8 cellular contexts compared by ENCODE assay signal in the genomic region with DNA sequence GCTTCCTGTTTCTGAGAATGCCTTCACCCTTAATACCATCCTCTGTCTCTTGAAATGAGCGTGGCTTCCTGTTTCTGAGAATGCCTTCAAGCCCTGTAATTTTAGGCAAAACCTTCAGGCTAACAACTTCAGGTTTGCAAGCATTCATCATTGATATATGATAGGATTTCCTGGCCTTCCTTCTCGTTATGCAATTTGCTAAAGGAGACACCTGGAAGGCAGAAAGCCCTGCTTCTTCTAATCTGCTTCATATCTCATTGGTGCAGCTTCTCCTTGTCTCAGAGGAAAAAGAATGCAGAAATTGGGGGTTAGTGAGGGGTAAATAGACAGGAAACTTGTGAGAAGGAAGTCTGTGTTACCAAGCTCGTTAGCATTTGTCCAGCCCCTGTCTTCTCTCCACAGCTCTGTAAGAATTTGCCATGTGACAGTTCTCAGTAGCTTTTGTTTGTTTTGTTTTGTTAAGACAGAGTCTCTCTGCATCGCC. TPM values are rescaled to one million over a fixed set of nuclear protein-coding genes. Genes with fewer than 3 reads are reported as not detected.
DNase-seq lines count a peak whose midpoint lies in the region; ATAC-seq and TF ChIP-seq lines count a peak whose summit lies in the region.

No MANE protein-coding gene starts in this region.

- H3K9ac ChIP-seq in HUES48 (ENCODE audit: low read depth, low read length), result no peak overlapping the region

- no peaks in the 10 kb centered on the region for H3K36me3 ChIP-seq in HUES48 (ENCODE audit: control insufficient read depth, insufficient read depth, low read length)
- peaks cover 0 to 7% of the 10 kb centered on the region in 2 donors for H3K36me3 ChIP-seq in adrenal gland (replicated peaks in 1 of 2)

- H3K9me3 Mint-ChIP-seq in naive B cell, result no peaks in the 10 kb centered on the region

- H3K9me3 ChIP-seq in HUES48 (ENCODE audit: control insufficient read depth, insufficient read depth, low read length) (no peaks in the 10 kb centered on the region), adrenal gland (replicated peaks in 1 of 3) (no peaks in the 10 kb centered on the region)

- H3K4me3 ChIP-seq in HUES48 (ENCODE audit: low read depth, low read length), result no peak overlapping the region
- H3K4me3 ChIP-seq in adrenal gland, result no peak overlapping the region

- H3K27ac ChIP-seq in HUES48 (ENCODE audit: low read depth, low read length), result peak overlapping the region; percentile 59
- H3K27ac ChIP-seq in adrenal gland, result peak overlapping the region in 4 of 5 donors; percentile 48 to 85 (median 76)

- ATAC-seq in GM21367 (IDR thresholded peaks at IDR 0.05; ENCODE audit: unreplicated experiment), result peak; percentile 67
- peak; percentile 83 to 84 for ATAC-seq in naive B cell (ENCODE audit: low read depth in 2 of 2)

- H3K27ac Mint-ChIP-seq in naive B cell, result peak overlapping the region; percentile 90 to 98 (median 96)

- TF ChIP-seq CTCF in adrenal gland (IDR thresholded peaks at IDR 0.05), result no peak

- H3K36me3 Mint-ChIP-seq in naive B cell, result peaks cover 0 to 9% of the 10 kb centered on the region in 2 donors

- intact Hi-C loops in adrenal gland (cut with DNase I), result no loop called here

- H3K4me3 Mint-ChIP-seq in naive B cell, result peak overlapping the region; percentile 71 to 88 (median 82)

- H3K4me1 ChIP-seq in HUES48 (ENCODE audit: control insufficient read depth, insufficient read depth, low read length), result peaks cover 26% of the 10 kb centered on the region
- H3K4me1 ChIP-seq in adrenal gland (replicated peaks in 1 of 2), result peaks cover 83 to 100% of the 10 kb centered on the region in 2 donors

- H3K4me1 Mint-ChIP-seq in naive B cell, result peaks cover 59 to 96% (median 71%) of the 10 kb centered on the region in 3 donors

- TF ChIP-seq POLR2A in adrenal gland (IDR thresholded peaks at IDR 0.05), result no peak

- DNase-seq in Caki2 (ENCODE audit: low read depth), result peak; percentile 24
- peak in 1 of 7 donors; percentile 9 for DNase-seq in adrenal gland
- DNase-seq in naive B cell, result peak; percentile 60
- no peak for DNase-seq in RKO (ENCODE audit: low spot score)
- no peak for DNase-seq in EL
- DNase-seq in SK-N-DZ (ENCODE audit: low spot score), result no peak

- no peaks in the 10 kb centered on the region for H3K27me3 ChIP-seq in HUES48 (ENCODE audit: control insufficient read depth, insufficient read depth, low read length)
- no peaks in the 10 kb centered on the region for H3K27me3 ChIP-seq in adrenal gland

- no peaks in the 10 kb centered on the region for H3K27me3 Mint-ChIP-seq in naive B cell

- 32 to 44% (median 41%) methylated on average over 4 of the region's 4 CpGs for WGBS in adrenal gland, 4 donors

- in situ Hi-C loops in Caki2 (cut with HindIII; ENCODE audit: low pct_unique_long_range_greater_than_20kb, low sequenced_read_pairs), result no loop called here

RNA-seq across cellular contexts. Expression of gene ARL6IP5, which starts 7.3 kb away (rescaled TPM):
- total RNA-seq in Caki2 (2014; rRNA removed; shearing (Covaris generic); ENCODE audit: low replicate concordance), result 77.1 and 78.4 TPM in 2 replicates
- 100 to 1,000 TPM; 105 to 276 (median 191) TPM for total RNA-seq in adrenal gland
- 100 to 1,000 TPM; 100 to 198 (median 130) TPM for polyA plus RNA-seq in adrenal gland
- polyA plus RNA-seq in naive B cell (ENCODE audit: low read depth in 6 of 6), result 100 to 1,000 TPM; 278 to 469 (median 324) TPM
- 17.7 and 18.9 TPM in 2 replicates for polyA plus RNA-seq in SK-N-DZ (2014; cell fraction: cytosol; rRNA removed)
- 12.4 and 17.5 TPM in 2 replicates for polyA plus RNA-seq in SK-N-DZ (2014; cell fraction: nucleus; rRNA removed)

RNA-seq across cellular contexts. Expression of gene UBA3, which starts 11.9 kb away (rescaled TPM):
- 47.1 and 56.0 TPM in 2 replicates for total RNA-seq in Caki2 (2014; rRNA removed; shearing (Covaris generic); ENCODE audit: low replicate concordance)
- total RNA-seq in adrenal gland, result 10 to 100 TPM; 39.6 to 85.7 (median 61.5) TPM
- 10 to 100 TPM; 31.8 to 76.9 (median 34.4) TPM for polyA plus RNA-seq in adrenal gland
- 100 to 1,000 TPM in 1 of 6 donors, 10 to 100 TPM in 5; 57.8 to 123 (median 61.1) TPM for polyA plus RNA-seq in naive B cell (ENCODE audit: low read depth in 6 of 6)
- polyA plus RNA-seq in SK-N-DZ (2014; cell fraction: cytosol; rRNA removed), result 56.6 and 59.8 TPM in 2 replicates
- polyA plus RNA-seq in SK-N-DZ (2014; cell fraction: nucleus; rRNA removed), result 125 and 150 TPM in 2 replicates

RNA-seq across cellular contexts. Expression of gene LMOD3, which starts 30.3 kb away (rescaled TPM):
- total RNA-seq in Caki2 (2014; rRNA removed; shearing (Covaris generic); ENCODE audit: low replicate concordance), result not detected in 2 replicates
- total RNA-seq in adrenal gland, result under 1 TPM in 3 of 8 donors, not detected in 5; 0.04 to 0.14 (median 0.10) TPM
- polyA plus RNA-seq in adrenal gland, result under 1 TPM; 0.03 to 0.08 (median 0.07) TPM
- polyA plus RNA-seq in naive B cell (ENCODE audit: low read depth in 6 of 6), result under 1 TPM in 3 of 6 donors, not detected in 3; 0.05 to 0.19 (median 0.09) TPM
- polyA plus RNA-seq in SK-N-DZ (2014; cell fraction: cytosol; rRNA removed), result not detected in 2 replicates
- polyA plus RNA-seq in SK-N-DZ (2014; cell fraction: nucleus; rRNA removed), result 0.06 TPM in 1 of 2 replicates, not detected in the other

RNA-seq across cellular contexts. Expression of gene TMF1, which starts 39.9 kb away (rescaled TPM):
- 1.6 and 5.7 TPM in 2 replicates for total RNA-seq in Caki2 (2014; rRNA removed; shearing (Covaris generic); ENCODE audit: low replicate concordance)
- 10 to 100 TPM; 16.8 to 39.6 (median 27.3) TPM for total RNA-seq in adrenal gland
- polyA plus RNA-seq in adrenal gland (10 to 100 TPM in 1 of 3 donors, 1 to 10 TPM in 2; 6.9 to 38.1 (median 9.8) TPM), naive B cell (ENCODE audit: low read depth in 6 of 6) (10 to 100 TPM; 26.1 to 65.0 (median 54.4) TPM)
- polyA plus RNA-seq in SK-N-DZ (2014; cell fraction: cytosol; rRNA removed), result 5.4 and 5.9 TPM in 2 replicates
- polyA plus RNA-seq in SK-N-DZ (2014; cell fraction: nucleus; rRNA removed), result 6.0 and 6.9 TPM in 2 replicates

Comparison
In these comparisons a context has a peak if more than half of its experiments do, and no peak if none do; other contexts are left out.
1. DNase-seq: peak in Caki2 (single experiment) and naive B cell (single experiment); none in RKO (single experiment), EL (single experiment) and SK-N-DZ (single experiment).